In genomic region chr5:124643306-124643705, GRCh38 we compare ENCODE assay signal across 17 cellular contexts.
DNase-seq lines count a peak whose midpoint lies in the region; ATAC-seq and TF ChIP-seq lines count a peak whose summit lies in the region.
"Had no signal": no experiment of that assay in that cellular context is flagged by ENCODE, and none has a peak within 500 bp of the region (broad histone marks: within the 10 kb centered on the region; RNA-seq: fewer than 3 reads in every experiment).

No MANE protein-coding gene starts in this region.

- peak overlapping the region; percentile 8 for H4K91ac ChIP-seq in trophoblast cell (ENCODE audit: low read depth, low read length)

- no peak overlapping the region for H3K4me2 ChIP-seq in OCI-LY1 (ENCODE audit: low read length)
- no peak overlapping the region for H3K4me2 ChIP-seq in trophoblast cell (ENCODE audit: low read length)

- H3K27me3 ChIP-seq in H7 (ENCODE audit: control insufficient read depth, insufficient read depth, low read length) (no peaks in the 10 kb centered on the region), OCI-LY1 (ENCODE audit: insufficient read depth, low read length) (no peaks in the 10 kb centered on the region), endodermal cell (ENCODE audit: control insufficient read depth, insufficient read depth, low read length, poor library complexity, severe bottlenecking) (no peaks in the 10 kb centered on the region), trophoblast cell (ENCODE audit: insufficient read depth, low read length) (no peaks in the 10 kb centered on the region)
- H3K27me3 ChIP-seq: BE2C had no signal

- H4K8ac ChIP-seq in trophoblast cell (ENCODE audit: low read depth, low read length), result no peak overlapping the region

- H3F3A ChIP-seq in OCI-LY1 (ENCODE audit: insufficient read depth, low read length), result no peaks in the 10 kb centered on the region

- no peak overlapping the region for H3K18ac ChIP-seq in trophoblast cell (ENCODE audit: low read length)

- H3K36me3 Mint-ChIP-seq in endodermal cell (ENCODE audit: low read depth), result peaks cover 88% of the 10 kb centered on the region
- H3K36me3 Mint-ChIP-seq: CD4-positive, CD25-positive, alpha-beta regulatory T cell had no signal

- no peak for ATAC-seq in HG03342 (IDR thresholded peaks at IDR 0.05; ENCODE audit: unreplicated experiment)
- ATAC-seq: HepG2, Right ventricle myocardium inferior had no signal

- no peak overlapping the region for H4K12ac ChIP-seq in trophoblast cell (ENCODE audit: low read depth, low read length)

- peaks cover 13% of the 10 kb centered on the region for H3K79me1 ChIP-seq in trophoblast cell (ENCODE audit: low read length)

- H3K36me3 ChIP-seq in H7 (replicated peaks; ENCODE audit: control insufficient read depth, insufficient read depth, low read length) (peaks cover 8% of the 10 kb centered on the region), OCI-LY1 (ENCODE audit: insufficient read depth, low read length) (peaks cover 88% of the 10 kb centered on the region), endodermal cell (ENCODE audit: control insufficient read depth, insufficient read depth, low read length) (peaks cover 96% of the 10 kb centered on the region), trophoblast cell (ENCODE audit: control insufficient read depth in 1 of 2, insufficient read depth in 2 of 2, low read length in 2 of 2) (peaks cover 7 to 9% of the 10 kb centered on the region in 2 experiments)

- peaks cover 54% of the 10 kb centered on the region for H3K4me1 Mint-ChIP-seq in endodermal cell

- no peak overlapping the region for H3K23ac ChIP-seq in trophoblast cell (ENCODE audit: low read length)

- H3K27ac ChIP-seq in OCI-LY1 (ENCODE audit: low read depth, low read length, poor library complexity, severe bottlenecking) (peak overlapping the region; percentile 18), endodermal cell (ENCODE audit: low read depth, low read length) (no peak overlapping the region), trophoblast cell (ENCODE audit: low read depth, low read length) (no peak overlapping the region)

- no peaks in the 10 kb centered on the region for H3K79me2 ChIP-seq in OCI-LY1 (ENCODE audit: insufficient read depth, low read length)
- peaks cover under 1% of the 10 kb centered on the region for H3K79me2 ChIP-seq in trophoblast cell (ENCODE audit: control insufficient read depth, insufficient read depth, low read length, poor library complexity)

- H3K4ac ChIP-seq in trophoblast cell (ENCODE audit: low read depth, low read length), result no peak overlapping the region

- DNase-seq in H7, result peak; percentile 51
- DNase-seq in endodermal cell, result no peak
- no peak for DNase-seq in trophoblast cell
- DNase-seq in retina, result no peak
- DNase-seq in stimulated activated CD4-positive, alpha-beta T cell treated with anti-CD3 and anti-CD28 coated beads, Interleukin-4, amount 100 ng/mL, for 1 hour, result no peak
- DNase-seq: BE2C; CD4-positive, CD25-positive, alpha-beta regulatory T cell; COR-L47; KG1; NCI-H1417; NCI-H187 treated with DMSO at 0.1 percent for 48 hours; NCI-H345; NCI-H526 had no signal

- H3K27me3 Mint-ChIP-seq in endodermal cell (ENCODE audit: insufficient read depth), result no peaks in the 10 kb centered on the region

- no peaks in the 10 kb centered on the region for H3K9me3 Mint-ChIP-seq in endodermal cell

- no peaks in the 10 kb centered on the region for H4K20me1 ChIP-seq in OCI-LY1 (ENCODE audit: insufficient read depth, low read length)

- H2AK5ac ChIP-seq in trophoblast cell (ENCODE audit: low read length), result no peak overlapping the region

- TF ChIP-seq CTCF in OCI-LY1 (IDR thresholded peaks at IDR 0.05; ENCODE audit: low read length), result no peak
- no peak for TF ChIP-seq CTCF in endodermal cell (conservative IDR thresholded peaks at IDR 0.05)

- 85 to 87% methylated on average over 5 to 8 of the region's 8 CpGs for WGBS in endodermal cell (ENCODE audit: insufficient coverage in 1 of 2, insufficient read length in 1 of 2), 2 experiments
- no CpG with 5 or more reads among the region's 8 CpGs for WGBS in trophoblast cell (ENCODE audit: extremely low coverage, insufficient coverage, insufficient read length)

- H3K4me3 ChIP-seq in H7 (ENCODE audit: insufficient read depth, low read depth, low read length), result no peak overlapping the region
- H3K4me3 ChIP-seq in OCI-LY1 (ENCODE audit: low read depth, low read length, poor library complexity, severe bottlenecking), result no peak overlapping the region
- peak overlapping the region; percentile 11 for H3K4me3 ChIP-seq in endodermal cell (ENCODE audit: low read length)
- H3K4me3 ChIP-seq in trophoblast cell (ENCODE audit: low read depth, low read length), result no peak overlapping the region

- no peak overlapping the region for H2BK120ac ChIP-seq in trophoblast cell (ENCODE audit: insufficient read depth, low read length, poor library complexity)

- H2BK5ac ChIP-seq in trophoblast cell (ENCODE audit: low read depth, low read length, poor library complexity), result no peak overlapping the region

- no peak overlapping the region for H2BK12ac ChIP-seq in trophoblast cell (ENCODE audit: low read length)

- H3K4me1 ChIP-seq in OCI-LY1 (ENCODE audit: insufficient read depth, low read length, severe bottlenecking) (peaks cover 64% of the 10 kb centered on the region), endodermal cell (ENCODE audit: control insufficient read depth, insufficient read depth, low read length) (peaks cover 34% of the 10 kb centered on the region), trophoblast cell (ENCODE audit: control insufficient read depth in 1 of 2, insufficient read depth in 2 of 2, low read length in 2 of 2) (peaks cover 6 to 7% of the 10 kb centered on the region in 2 experiments)

- H3K27ac Mint-ChIP-seq in endodermal cell, result peak overlapping the region; percentile 12
- H3K27ac Mint-ChIP-seq: CD4-positive, CD25-positive, alpha-beta regulatory T cell had no signal

- no peaks in the 10 kb centered on the region for H3K9me2 ChIP-seq in OCI-LY1 (ENCODE audit: low read depth, low read length)

- H2AFZ ChIP-seq in OCI-LY1 (ENCODE audit: low read length) (no peak overlapping the region), trophoblast cell (ENCODE audit: insufficient read depth, low read length, poor library complexity) (no peak overlapping the region)

- H3K9me3 ChIP-seq in OCI-LY1 (ENCODE audit: low read length), result no peaks in the 10 kb centered on the region
- H3K9me3 ChIP-seq in endodermal cell (ENCODE audit: control insufficient read depth, low read length), result no peaks in the 10 kb centered on the region
- H3K9me3 ChIP-seq in trophoblast cell (ENCODE audit: insufficient read depth, low read depth, low read length), result no peaks in the 10 kb centered on the region
- H3K9me3 ChIP-seq: BE2C had no signal

- H3K4me3 Mint-ChIP-seq in endodermal cell, result no peak overlapping the region
- H3K4me3 Mint-ChIP-seq: CD4-positive, CD25-positive, alpha-beta regulatory T cell had no signal

- no peak overlapping the region for H3K9ac ChIP-seq in OCI-LY1 (ENCODE audit: low read length)
- no peak overlapping the region for H3K9ac ChIP-seq in endodermal cell (ENCODE audit: extremely low read depth, low read length, poor library complexity, severe bottlenecking)
- H3K9ac ChIP-seq in trophoblast cell (ENCODE audit: low read length), result no peak overlapping the region

- H3K14ac ChIP-seq in trophoblast cell (ENCODE audit: low read length), result no peak overlapping the region
